In the genomic region with DNA sequence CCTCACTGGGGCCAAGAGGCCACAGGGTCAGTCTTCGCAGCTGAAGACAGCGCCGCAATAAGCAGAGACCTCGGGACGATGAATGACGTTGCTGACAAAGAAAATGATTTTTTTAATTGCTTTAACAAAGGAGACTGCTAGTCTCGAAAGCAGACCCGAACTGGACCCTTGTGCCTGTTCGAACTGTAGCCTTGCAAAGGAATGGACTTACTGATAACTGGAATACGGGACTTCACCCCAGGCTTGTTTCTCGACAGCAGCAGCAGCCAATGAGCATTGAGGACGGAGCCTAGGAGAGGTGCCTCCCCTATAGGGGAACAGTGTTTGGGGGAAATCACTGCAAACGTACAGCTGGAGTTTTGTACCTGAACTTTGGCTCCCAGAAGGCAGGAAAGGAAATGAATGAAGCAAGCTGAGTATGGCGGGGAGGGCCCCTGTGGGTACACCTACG, we compare ENCODE assay signal across 1 cellular context.
TF ChIP-seq lines count a peak whose summit lies in the region.

No MANE protein-coding gene starts in this region.

TF ChIP-seq in HepG2, 621 proteins besides CTCF, POLR2A, EP300 and RAD21 (continued from another document and continues in another):
- TF ChIP-seq, protein P1, sequence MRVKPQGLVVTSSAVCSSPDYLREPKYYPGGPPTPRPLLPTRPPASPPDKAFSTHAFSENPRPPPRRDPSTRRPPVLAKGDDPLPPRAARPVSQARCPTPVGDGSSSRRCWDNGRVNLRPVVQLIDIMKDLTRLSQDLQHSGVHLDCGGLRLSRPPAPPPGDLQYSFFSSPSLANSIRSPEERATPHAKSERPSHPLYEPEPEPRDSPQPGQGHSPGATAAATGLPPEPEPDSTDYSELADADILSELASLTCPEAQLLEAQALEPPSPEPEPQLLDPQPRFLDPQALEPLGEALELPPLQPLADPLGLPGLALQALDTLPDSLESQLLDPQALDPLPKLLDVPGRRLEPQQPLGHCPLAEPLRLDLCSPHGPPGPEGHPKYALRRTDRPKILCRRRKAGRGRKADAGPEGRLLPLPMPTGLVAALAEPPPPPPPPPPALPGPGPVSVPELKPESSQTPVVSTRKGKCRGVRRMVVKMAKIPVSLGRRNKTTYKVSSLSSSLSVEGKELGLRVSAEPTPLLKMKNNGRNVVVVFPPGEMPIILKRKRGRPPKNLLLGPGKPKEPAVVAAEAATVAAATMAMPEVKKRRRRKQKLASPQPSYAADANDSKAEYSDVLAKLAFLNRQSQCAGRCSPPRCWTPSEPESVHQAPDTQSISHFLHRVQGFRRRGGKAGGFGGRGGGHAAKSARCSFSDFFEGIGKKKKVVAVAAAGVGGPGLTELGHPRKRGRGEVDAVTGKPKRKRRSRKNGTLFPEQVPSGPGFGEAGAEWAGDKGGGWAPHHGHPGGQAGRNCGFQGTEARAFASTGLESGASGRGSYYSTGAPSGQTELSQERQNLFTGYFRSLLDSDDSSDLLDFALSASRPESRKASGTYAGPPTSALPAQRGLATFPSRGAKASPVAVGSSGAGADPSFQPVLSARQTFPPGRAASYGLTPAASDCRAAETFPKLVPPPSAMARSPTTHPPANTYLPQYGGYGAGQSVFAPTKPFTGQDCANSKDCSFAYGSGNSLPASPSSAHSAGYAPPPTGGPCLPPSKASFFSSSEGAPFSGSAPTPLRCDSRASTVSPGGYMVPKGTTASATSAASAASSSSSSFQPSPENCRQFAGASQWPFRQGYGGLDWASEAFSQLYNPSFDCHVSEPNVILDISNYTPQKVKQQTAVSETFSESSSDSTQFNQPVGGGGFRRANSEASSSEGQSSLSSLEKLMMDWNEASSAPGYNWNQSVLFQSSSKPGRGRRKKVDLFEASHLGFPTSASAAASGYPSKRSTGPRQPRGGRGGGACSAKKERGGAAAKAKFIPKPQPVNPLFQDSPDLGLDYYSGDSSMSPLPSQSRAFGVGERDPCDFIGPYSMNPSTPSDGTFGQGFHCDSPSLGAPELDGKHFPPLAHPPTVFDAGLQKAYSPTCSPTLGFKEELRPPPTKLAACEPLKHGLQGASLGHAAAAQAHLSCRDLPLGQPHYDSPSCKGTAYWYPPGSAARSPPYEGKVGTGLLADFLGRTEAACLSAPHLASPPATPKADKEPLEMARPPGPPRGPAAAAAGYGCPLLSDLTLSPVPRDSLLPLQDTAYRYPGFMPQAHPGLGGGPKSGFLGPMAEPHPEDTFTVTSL (CRISPR knock-in tag; IDR thresholded peaks at IDR 0.05; ENCODE audit: borderline replicate concordance) = peak; percentile 39; the same call in 1 of the 2 replicates
- TF ChIP-seq TGIF2 (CRISPR knock-in tag; IDR thresholded peaks at IDR 0.05) = 0 out of 2 replicates have a peak, but pooled peaks have one; percentile 10
- TF ChIP-seq, protein P2, sequence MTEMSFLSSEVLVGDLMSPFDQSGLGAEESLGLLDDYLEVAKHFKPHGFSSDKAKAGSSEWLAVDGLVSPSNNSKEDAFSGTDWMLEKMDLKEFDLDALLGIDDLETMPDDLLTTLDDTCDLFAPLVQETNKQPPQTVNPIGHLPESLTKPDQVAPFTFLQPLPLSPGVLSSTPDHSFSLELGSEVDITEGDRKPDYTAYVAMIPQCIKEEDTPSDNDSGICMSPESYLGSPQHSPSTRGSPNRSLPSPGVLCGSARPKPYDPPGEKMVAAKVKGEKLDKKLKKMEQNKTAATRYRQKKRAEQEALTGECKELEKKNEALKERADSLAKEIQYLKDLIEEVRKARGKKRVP (CRISPR knock-in tag; IDR thresholded peaks at IDR 0.05) = peak in 1 of 2 experiments; percentile 59; a peak in 2 of 4 replicates
- TF ChIP-seq ZNF432 (CRISPR knock-in tag; IDR thresholded peaks at IDR 0.05; ENCODE audit: borderline replicate concordance) = no peak
- TF ChIP-seq ZNF878 (CRISPR knock-in tag; IDR thresholded peaks at IDR 0.05) = 0 out of 2 replicates have a peak, but pooled peaks have one; percentile 44
- TF ChIP-seq, protein P3, sequence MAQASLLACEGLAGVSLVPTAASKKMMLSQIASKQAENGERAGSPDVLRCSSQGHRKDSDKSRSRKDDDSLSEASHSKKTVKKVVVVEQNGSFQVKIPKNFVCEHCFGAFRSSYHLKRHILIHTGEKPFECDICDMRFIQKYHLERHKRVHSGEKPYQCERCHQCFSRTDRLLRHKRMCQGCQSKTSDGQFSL (CRISPR knock-in tag; IDR thresholded peaks at IDR 0.05) = no peak; the same call in 1 of the 2 replicates
- TF ChIP-seq ZNF331 (CRISPR knock-in tag; IDR thresholded peaks at IDR 0.05) = peak; percentile 67; the same call in 1 of the 2 replicates
- TF ChIP-seq ZNF773 (CRISPR knock-in tag; IDR thresholded peaks at IDR 0.05; ENCODE audit: borderline replicate concordance) = no peak
- peak; percentile 94 for TF ChIP-seq ZNF33B (CRISPR knock-in tag; IDR thresholded peaks at IDR 0.05)
- 0 out of 2 replicates have a peak, but pooled peaks have one; percentile 66 for TF ChIP-seq ZNF891 (CRISPR knock-in tag; IDR thresholded peaks at IDR 0.05)
- TF ChIP-seq NFYB (CRISPR knock-in tag; IDR thresholded peaks at IDR 0.05) = peak; percentile 87
- TF ChIP-seq, protein P4, sequence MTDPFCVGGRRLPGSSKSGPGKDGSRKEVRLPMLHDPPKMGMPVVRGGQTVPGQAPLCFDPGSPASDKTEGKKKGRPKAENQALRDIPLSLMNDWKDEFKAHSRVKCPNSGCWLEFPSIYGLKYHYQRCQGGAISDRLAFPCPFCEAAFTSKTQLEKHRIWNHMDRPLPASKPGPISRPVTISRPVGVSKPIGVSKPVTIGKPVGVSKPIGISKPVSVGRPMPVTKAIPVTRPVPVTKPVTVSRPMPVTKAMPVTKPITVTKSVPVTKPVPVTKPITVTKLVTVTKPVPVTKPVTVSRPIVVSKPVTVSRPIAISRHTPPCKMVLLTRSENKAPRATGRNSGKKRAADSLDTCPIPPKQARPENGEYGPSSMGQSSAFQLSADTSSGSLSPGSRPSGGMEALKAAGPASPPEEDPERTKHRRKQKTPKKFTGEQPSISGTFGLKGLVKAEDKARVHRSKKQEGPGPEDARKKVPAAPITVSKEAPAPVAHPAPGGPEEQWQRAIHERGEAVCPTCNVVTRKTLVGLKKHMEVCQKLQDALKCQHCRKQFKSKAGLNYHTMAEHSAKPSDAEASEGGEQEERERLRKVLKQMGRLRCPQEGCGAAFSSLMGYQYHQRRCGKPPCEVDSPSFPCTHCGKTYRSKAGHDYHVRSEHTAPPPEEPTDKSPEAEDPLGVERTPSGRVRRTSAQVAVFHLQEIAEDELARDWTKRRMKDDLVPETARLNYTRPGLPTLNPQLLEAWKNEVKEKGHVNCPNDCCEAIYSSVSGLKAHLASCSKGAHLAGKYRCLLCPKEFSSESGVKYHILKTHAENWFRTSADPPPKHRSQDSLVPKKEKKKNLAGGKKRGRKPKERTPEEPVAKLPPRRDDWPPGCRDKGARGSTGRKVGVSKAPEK (CRISPR knock-in tag; IDR thresholded peaks at IDR 0.05; ENCODE audit: borderline replicate concordance) = no peak
- TF ChIP-seq MED1 (CRISPR knock-in tag; IDR thresholded peaks at IDR 0.05) = peak; percentile 73
- peak; percentile 53; the same call in 1 of the 2 replicates for TF ChIP-seq CREB1 (IDR thresholded peaks at IDR 0.05)
- no peak for TF ChIP-seq CREB1 (CRISPR knock-in tag; IDR thresholded peaks at IDR 0.05)
- TF ChIP-seq MED13 (CRISPR knock-in tag; IDR thresholded peaks at IDR 0.05) = peak; percentile 39; the same call in 1 of the 2 replicates
- TF ChIP-seq SP2 (CRISPR knock-in tag; IDR thresholded peaks at IDR 0.05) = peak; percentile 85
- TF ChIP-seq, protein P5, sequence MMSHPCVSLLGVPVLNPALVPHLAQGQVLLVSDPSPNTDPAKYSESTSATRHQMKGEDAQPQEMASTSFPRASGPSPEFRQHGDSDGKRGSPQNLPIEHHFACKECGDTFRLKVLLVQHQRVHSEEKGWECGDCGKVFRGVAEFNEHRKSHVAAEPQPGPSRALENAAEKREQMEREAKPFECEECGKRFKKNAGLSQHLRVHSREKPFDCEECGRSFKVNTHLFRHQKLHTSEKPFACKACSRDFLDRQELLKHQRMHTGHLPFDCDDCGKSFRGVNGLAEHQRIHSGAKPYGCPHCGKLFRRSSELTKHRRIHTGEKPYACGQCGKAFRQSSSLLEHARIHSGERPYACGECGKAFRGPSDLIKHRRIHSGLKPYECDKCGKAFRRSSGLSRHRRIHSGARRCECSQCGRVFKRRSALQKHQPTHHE (CRISPR knock-in tag; IDR thresholded peaks at IDR 0.05; ENCODE audit: borderline replicate concordance) = peak; percentile 70; the same call in 1 of the 2 replicates
- TF ChIP-seq RFX1 (IDR thresholded peaks at IDR 0.05) = no peak
- TF ChIP-seq KLF11 (CRISPR knock-in tag; IDR thresholded peaks at IDR 0.05) = peak; percentile 32; the same call in 1 of the 2 replicates
- TF ChIP-seq, protein P6, sequence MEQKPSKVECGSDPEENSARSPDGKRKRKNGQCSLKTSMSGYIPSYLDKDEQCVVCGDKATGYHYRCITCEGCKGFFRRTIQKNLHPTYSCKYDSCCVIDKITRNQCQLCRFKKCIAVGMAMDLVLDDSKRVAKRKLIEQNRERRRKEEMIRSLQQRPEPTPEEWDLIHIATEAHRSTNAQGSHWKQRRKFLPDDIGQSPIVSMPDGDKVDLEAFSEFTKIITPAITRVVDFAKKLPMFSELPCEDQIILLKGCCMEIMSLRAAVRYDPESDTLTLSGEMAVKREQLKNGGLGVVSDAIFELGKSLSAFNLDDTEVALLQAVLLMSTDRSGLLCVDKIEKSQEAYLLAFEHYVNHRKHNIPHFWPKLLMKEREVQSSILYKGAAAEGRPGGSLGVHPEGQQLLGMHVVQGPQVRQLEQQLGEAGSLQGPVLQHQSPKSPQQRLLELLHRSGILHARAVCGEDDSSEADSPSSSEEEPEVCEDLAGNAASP (CRISPR knock-in tag; IDR thresholded peaks at IDR 0.05; ENCODE audit: borderline replicate concordance) = peak; percentile 16; the same call in 1 of the 2 replicates
- 0 out of 2 replicates have a peak, but pooled peaks have one; percentile 48 for TF ChIP-seq MYNN (CRISPR knock-in tag; IDR thresholded peaks at IDR 0.05; ENCODE audit: low read depth)
- no peak; the same call in none of the 2 replicates for TF ChIP-seq ZFP90 (CRISPR knock-in tag; IDR thresholded peaks at IDR 0.05; ENCODE audit: borderline replicate concordance)
- 0 out of 2 replicates have a peak, but pooled peaks have one; percentile 64 for TF ChIP-seq ZNF775 (CRISPR knock-in tag; IDR thresholded peaks at IDR 0.05; ENCODE audit: borderline replicate concordance)
- peak; percentile 87 for TF ChIP-seq BCL6 (CRISPR knock-in tag; IDR thresholded peaks at IDR 0.05)
- TF ChIP-seq, protein P7, sequence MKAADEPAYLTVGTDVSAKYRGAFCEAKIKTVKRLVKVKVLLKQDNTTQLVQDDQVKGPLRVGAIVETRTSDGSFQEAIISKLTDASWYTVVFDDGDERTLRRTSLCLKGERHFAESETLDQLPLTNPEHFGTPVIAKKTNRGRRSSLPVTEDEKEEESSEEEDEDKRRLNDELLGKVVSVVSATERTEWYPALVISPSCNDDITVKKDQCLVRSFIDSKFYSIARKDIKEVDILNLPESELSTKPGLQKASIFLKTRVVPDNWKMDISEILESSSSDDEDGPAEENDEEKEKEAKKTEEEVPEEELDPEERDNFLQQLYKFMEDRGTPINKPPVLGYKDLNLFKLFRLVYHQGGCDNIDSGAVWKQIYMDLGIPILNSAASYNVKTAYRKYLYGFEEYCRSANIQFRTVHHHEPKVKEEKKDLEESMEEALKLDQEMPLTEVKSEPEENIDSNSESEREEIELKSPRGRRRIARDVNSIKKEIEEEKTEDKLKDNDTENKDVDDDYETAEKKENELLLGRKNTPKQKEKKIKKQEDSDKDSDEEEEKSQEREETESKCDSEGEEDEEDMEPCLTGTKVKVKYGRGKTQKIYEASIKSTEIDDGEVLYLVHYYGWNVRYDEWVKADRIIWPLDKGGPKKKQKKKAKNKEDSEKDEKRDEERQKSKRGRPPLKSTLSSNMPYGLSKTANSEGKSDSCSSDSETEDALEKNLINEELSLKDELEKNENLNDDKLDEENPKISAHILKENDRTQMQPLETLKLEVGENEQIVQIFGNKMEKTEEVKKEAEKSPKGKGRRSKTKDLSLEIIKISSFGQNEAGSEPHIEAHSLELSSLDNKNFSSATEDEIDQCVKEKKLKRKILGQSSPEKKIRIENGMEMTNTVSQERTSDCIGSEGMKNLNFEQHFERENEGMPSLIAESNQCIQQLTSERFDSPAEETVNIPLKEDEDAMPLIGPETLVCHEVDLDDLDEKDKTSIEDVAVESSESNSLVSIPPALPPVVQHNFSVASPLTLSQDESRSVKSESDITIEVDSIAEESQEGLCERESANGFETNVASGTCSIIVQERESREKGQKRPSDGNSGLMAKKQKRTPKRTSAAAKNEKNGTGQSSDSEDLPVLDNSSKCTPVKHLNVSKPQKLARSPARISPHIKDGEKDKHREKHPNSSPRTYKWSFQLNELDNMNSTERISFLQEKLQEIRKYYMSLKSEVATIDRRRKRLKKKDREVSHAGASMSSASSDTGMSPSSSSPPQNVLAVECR (CRISPR knock-in tag; IDR thresholded peaks at IDR 0.05; ENCODE audit: borderline replicate concordance) = peak; percentile 73; the same call in 1 of the 2 replicates
- TF ChIP-seq, protein P8, sequence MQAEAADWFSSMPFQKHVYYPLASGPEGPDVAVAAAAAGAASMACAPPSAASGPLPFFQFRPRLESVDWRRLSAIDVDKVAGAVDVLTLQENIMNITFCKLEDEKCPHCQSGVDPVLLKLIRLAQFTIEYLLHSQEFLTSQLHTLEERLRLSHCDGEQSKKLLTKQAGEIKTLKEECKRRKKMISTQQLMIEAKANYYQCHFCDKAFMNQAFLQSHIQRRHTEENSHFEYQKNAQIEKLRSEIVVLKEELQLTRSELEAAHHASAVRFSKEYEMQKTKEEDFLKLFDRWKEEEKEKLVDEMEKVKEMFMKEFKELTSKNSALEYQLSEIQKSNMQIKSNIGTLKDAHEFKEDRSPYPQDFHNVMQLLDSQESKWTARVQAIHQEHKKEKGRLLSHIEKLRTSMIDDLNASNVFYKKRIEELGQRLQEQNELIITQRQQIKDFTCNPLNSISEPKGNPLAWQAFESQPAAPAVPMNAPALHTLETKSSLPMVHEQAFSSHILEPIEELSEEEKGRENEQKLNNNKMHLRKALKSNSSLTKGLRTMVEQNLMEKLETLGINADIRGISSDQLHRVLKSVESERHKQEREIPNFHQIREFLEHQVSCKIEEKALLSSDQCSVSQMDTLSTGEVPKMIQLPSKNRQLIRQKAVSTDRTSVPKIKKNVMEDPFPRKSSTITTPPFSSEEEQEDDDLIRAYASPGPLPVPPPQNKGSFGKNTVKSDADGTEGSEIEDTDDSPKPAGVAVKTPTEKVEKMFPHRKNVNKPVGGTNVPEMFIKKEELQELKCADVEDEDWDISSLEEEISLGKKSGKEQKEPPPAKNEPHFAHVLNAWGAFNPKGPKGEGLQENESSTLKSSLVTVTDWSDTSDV (CRISPR knock-in tag; IDR thresholded peaks at IDR 0.05) = 0 out of 2 replicates have a peak, but pooled peaks have one; percentile 29
